ENCODE assay signal across 11 cellular contexts in the genomic region with DNA sequence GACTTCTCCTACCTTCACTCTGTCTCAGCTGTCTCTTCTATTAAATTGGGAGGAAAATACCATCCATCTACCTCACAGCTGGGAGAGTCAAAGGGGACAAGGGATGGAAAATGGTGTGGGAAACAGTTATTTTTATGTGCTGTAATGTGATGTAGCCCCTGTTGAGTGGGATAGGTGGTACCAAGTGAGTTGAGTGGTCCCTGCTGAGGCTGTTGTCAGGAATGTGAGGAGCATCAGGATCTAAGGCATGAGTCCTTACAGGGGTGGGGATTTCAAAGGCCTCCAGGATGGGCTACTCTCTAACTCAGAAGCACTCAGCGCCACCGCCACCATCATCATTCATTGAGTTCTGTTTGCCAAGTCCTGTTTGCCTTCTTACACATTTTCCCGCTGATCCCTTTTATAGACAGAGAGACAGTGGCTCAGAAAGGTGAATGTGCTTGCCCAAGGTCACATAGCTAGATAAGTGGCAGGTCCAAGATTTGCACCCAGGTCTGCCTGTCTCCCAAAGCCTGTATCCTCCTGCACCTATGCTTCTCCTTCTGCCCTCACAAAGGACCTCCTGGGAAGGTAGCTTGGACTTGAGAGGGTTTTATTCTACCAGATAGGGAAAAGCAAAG. TPM values are rescaled to one million over a fixed set of nuclear protein-coding genes. Genes with fewer than 3 reads are reported as not detected.
DNase-seq lines count a peak whose midpoint lies in the region; ATAC-seq and TF ChIP-seq lines count a peak whose summit lies in the region.
"Had no signal": no experiment of that assay in that cellular context is flagged by ENCODE, and none has a peak within 500 bp of the region (broad histone marks: within the 10 kb centered on the region; RNA-seq: fewer than 3 reads in every experiment).

No MANE protein-coding gene starts in this region.

- WGBS in IMR-90 (ENCODE audit: extremely low coverage in 2 of 2, insufficient read length in 1 of 2), 2 experiments: 90% methylated on average over 2 of the region's 3 CpGs; no CpG with 5 or more reads in 1 of the 2 experiments
- WGBS in thyroid gland, 2 donors: 94 to 100% methylated on average over 3 of the region's 3 CpGs

- POLR2A ChIA-PET in IMR-90 (lab: Charles Lee; ENCODE audit: unreplicated experiment): no interaction called here

- H3K27ac ChIP-seq in IMR-90 (ENCODE audit: insufficient read depth, low read length) (peak overlapping the region; percentile 87), thyroid gland (peak overlapping the region; percentile 96 to 99 (median 98))

- H4K8ac ChIP-seq in IMR-90 (ENCODE audit: low read depth in 2 of 2, low read length in 2 of 2): peak overlapping the region; percentile 57 to 87

- TF ChIP-seq CTCF in IMR-90 (conservative IDR thresholded peaks at IDR 0.05; ENCODE audit: low read depth, low read length): no peak
- TF ChIP-seq CTCF in chondrocyte (IDR thresholded peaks at IDR 0.05): no peak
- TF ChIP-seq CTCF in thyroid gland (IDR thresholded peaks at IDR 0.05): no peak

- CTCF ChIA-PET in IMR-90 (lab: Yijun Ruan, JAX): interaction anchor here (1.0 to 1.6 kb wide), 2 partner anchors 13 to 71 kb away, joined by 3 to 5 read pairs; no protein-coding TSS in a partner anchor

- intact Hi-C loops in IMR-90 (cut with micrococcal nuclease): loop anchor here (2.0 kb wide), 1 partner anchor 15 kb away; no protein-coding TSS in a partner anchor
- intact Hi-C loops in thyroid gland (cut with DNase I): no loop called here

- H3K9me3 ChIP-seq in IMR-90 (ENCODE audit: control insufficient read depth, insufficient read depth, low read length): no peaks in the 10 kb centered on the region
- no peaks in the 10 kb centered on the region for H3K9me3 ChIP-seq in thyroid gland

- ATAC-seq in IMR-90 (ENCODE audit: low read depth) (no peak), naive B cell (ENCODE audit: low read depth in 2 of 2) (no peak), HG02840 (IDR thresholded peaks at IDR 0.05; ENCODE audit: low FRiP score, unreplicated experiment) (no peak), GM18498 (IDR thresholded peaks at IDR 0.05; ENCODE audit: unreplicated experiment) (no peak), GM18873 (IDR thresholded peaks at IDR 0.05; ENCODE audit: low FRiP score, unreplicated experiment) (no peak)

- in situ Hi-C loops in IMR-90 (cut with MboI; ENCODE audit: low sequenced_read_pairs): no loop called here

- H3K4ac ChIP-seq in IMR-90 (ENCODE audit: low read depth, low read length): peak overlapping the region; percentile 96

- peak overlapping the region; percentile 78 for H2AFZ ChIP-seq in IMR-90 (replicated peaks; ENCODE audit: low read length, poor library complexity)

- H3K4me1 ChIP-seq in IMR-90 (ENCODE audit: control insufficient read depth, insufficient read depth, low read length) (peaks cover 35% of the 10 kb centered on the region), thyroid gland (peaks cover 65 to 68% of the 10 kb centered on the region in 2 donors)

- H2AK5ac ChIP-seq in IMR-90 (ENCODE audit: low read depth, low read length): peak overlapping the region; percentile 99

- H2AK9ac ChIP-seq in IMR-90 (replicated peaks; ENCODE audit: low read depth, low read length, poor library complexity): peak overlapping the region; percentile 53

- dilution Hi-C loops in IMR-90 (cut with HindIII; ENCODE audit: low sequenced_read_pairs, unreplicated experiment): no loop called here

- peaks cover 21 to 43% of the 10 kb centered on the region in 2 experiments; a peak in 3 of 4 replicates for H3K79me1 ChIP-seq in IMR-90 (ENCODE audit: low read depth in 1 of 2, low read length in 2 of 2)

- H3K27ac Mint-ChIP-seq in chondrocyte (ENCODE audit: unreplicated experiment) (peak overlapping the region; percentile 99), naive B cell (peak overlapping the region in 5 of 6 donors; percentile 62 to 96 (median 83))
- H3K27ac Mint-ChIP-seq: activated CD4-positive, alpha-beta memory T cell treated with anti-CD3 and anti-CD28 coated beads, Interleukin-2, amount 10 ng/mL, durations not matched to agents 7 days and 5 days had no signal

- TF ChIP-seq RAD21 in IMR-90 (IDR thresholded peaks at IDR 0.05; ENCODE audit: low read length): no peak

- H3K56ac ChIP-seq in IMR-90 (ENCODE audit: extremely low read depth, insufficient read depth, low read length): peak overlapping the region; percentile 28; the same call in 1 of the 2 replicates

- no peak overlapping the region for H3K4me3 ChIP-seq in IMR-90 (ENCODE audit: insufficient read depth, low read depth, low read length)
- no peak overlapping the region for H3K4me3 ChIP-seq in thyroid gland (replicated peaks in 1 of 3)

- H3K27me3 Mint-ChIP-seq in chondrocyte (ENCODE audit: low read depth) (no peaks in the 10 kb centered on the region), naive B cell (no peaks in the 10 kb centered on the region)

- BruUV-seq in IMR-90 (replicated peaks; lab: Mats Ljungman, UMichigan): no TSS peak

- TF ChIP-seq POLR2A in IMR-90 (IDR thresholded peaks at IDR 0.05; ENCODE audit: low read depth, low read length) (no peak), thyroid gland (IDR thresholded peaks at IDR 0.05) (no peak)

- H3K9ac ChIP-seq in IMR-90 (ENCODE audit: low read depth, low read length): peak overlapping the region; percentile 26; the same call in 1 of the 2 replicates

- peaks cover 15% of the 10 kb centered on the region for H3K9me1 ChIP-seq in IMR-90 (ENCODE audit: insufficient read depth, low read length)

- peak overlapping the region; percentile 82 for H3K23ac ChIP-seq in IMR-90 (ENCODE audit: low read depth, low read length)

- peak overlapping the region; percentile 78 for H4K5ac ChIP-seq in IMR-90 (ENCODE audit: low read depth, low read length)

- H3K36me3 Mint-ChIP-seq in chondrocyte (ENCODE audit: low read depth) (no peaks in the 10 kb centered on the region), naive B cell (peaks cover 0 to 8% of the 10 kb centered on the region in 2 donors)

- H3K36me3 ChIP-seq in IMR-90 (ENCODE audit: control insufficient read depth, insufficient read depth, low read length) (peaks cover under 1% of the 10 kb centered on the region; the same call in 1 of the 2 replicates), thyroid gland (peaks cover 0 to 3% of the 10 kb centered on the region in 2 donors)

- peak overlapping the region; percentile 68 for H3K4me3 Mint-ChIP-seq in chondrocyte (ENCODE audit: unreplicated experiment)
- peak overlapping the region in 6 of 8 donors; percentile 4 to 100 (median 68) for H3K4me3 Mint-ChIP-seq in naive B cell
- H3K4me3 Mint-ChIP-seq: activated CD4-positive, alpha-beta memory T cell treated with anti-CD3 and anti-CD28 coated beads, Interleukin-2, amount 10 ng/mL, durations not matched to agents 7 days and 5 days had no signal

- no peak overlapping the region for H3K4me2 ChIP-seq in IMR-90 (ENCODE audit: low read depth, low read length)

- peak overlapping the region; percentile 90 for H2BK20ac ChIP-seq in IMR-90 (ENCODE audit: low read depth, low read length)

- H2BK120ac ChIP-seq in IMR-90 (ENCODE audit: low read depth, low read length): peak overlapping the region; percentile 97

- peak overlapping the region; percentile 64 for H2BK5ac ChIP-seq in IMR-90 (ENCODE audit: low read depth, low read length, poor library complexity, severe bottlenecking)

- H3K9me3 Mint-ChIP-seq in chondrocyte (ENCODE audit: low read depth): no peaks in the 10 kb centered on the region
- no peaks in the 10 kb centered on the region for H3K9me3 Mint-ChIP-seq in naive B cell
- H3K9me3 Mint-ChIP-seq: activated CD4-positive, alpha-beta memory T cell treated with anti-CD3 and anti-CD28 coated beads, Interleukin-2, amount 10 ng/mL, durations not matched to agents 7 days and 5 days had no signal

- no peaks in the 10 kb centered on the region for H3K27me3 ChIP-seq in IMR-90 (ENCODE audit: control insufficient read depth, insufficient read depth, low read length)
- no peaks in the 10 kb centered on the region for H3K27me3 ChIP-seq in thyroid gland

- H3K4me1 Mint-ChIP-seq in chondrocyte (ENCODE audit: low read depth) (peaks cover 76% of the 10 kb centered on the region), naive B cell (peaks cover 65 to 75% (median 74%) of the 10 kb centered on the region in 3 donors)

- DNase-seq in IMR-90: no peak
- peak; percentile 20 for DNase-seq in chondrocyte (ENCODE audit: low spot score)
- DNase-seq in naive B cell: no peak
- DNase-seq in thyroid gland: no peak
- DNase-seq: activated CD4-positive, alpha-beta memory T cell treated with anti-CD3 and anti-CD28 coated beads, Interleukin-2, amount 10 ng/mL, durations not matched to agents 7 days and 5 days; midbrain; NCI-H510A; stimulated activated CD4-positive, alpha-beta T cell treated with anti-CD3 and anti-CD28 coated beads, Interleukin-4, amount 100 ng/mL, for 24 hours had no signal

- H4K91ac ChIP-seq in IMR-90 (ENCODE audit: insufficient read depth, low read depth, low read length): peak overlapping the region; percentile 97

- H4K20me1 ChIP-seq in IMR-90 (ENCODE audit: insufficient read depth, low read length): peaks cover 5% of the 10 kb centered on the region

- H3K14ac ChIP-seq in IMR-90 (replicated peaks; ENCODE audit: low read depth, low read length): peak overlapping the region; percentile 95

- peak overlapping the region; percentile 84 for H3K18ac ChIP-seq in IMR-90 (ENCODE audit: low read depth, low read length)

- H2BK15ac ChIP-seq in IMR-90 (ENCODE audit: low read depth, low read length): peak overlapping the region; percentile 100

TF ChIP-seq in IMR-90, 13 proteins besides CTCF, POLR2A, EP300 and RAD21 (continues in another document):
- TF ChIP-seq FOS (IDR thresholded peaks at IDR 0.05; ENCODE audit: low read depth, low read length): no peak
- TF ChIP-seq MAFK (IDR thresholded peaks at IDR 0.05; ENCODE audit: low read depth, low read length): no peak
- TF ChIP-seq MXI1 (IDR thresholded peaks at IDR 0.05; ENCODE audit: borderline replicate concordance, low read depth, low read length): no peak
- TF ChIP-seq BHLHE40 (IDR thresholded peaks at IDR 0.05; ENCODE audit: low read depth, low read length): no peak

RNA-seq across cellular contexts. Expression of a gene that starts 4.6 kb away (rescaled TPM):
- total RNA-seq in IMR-90 (2012; rRNA removed) (109 and 171 TPM in 2 replicates), chondrocyte (81.8 to 330 TPM (median 83.5 TPM) in 3 replicates), thyroid gland (100 to 1,000 TPM; 279 to 388 (median 343) TPM)
- polyA plus RNA-seq in IMR-90 (2012; rRNA removed) (304 and 385 TPM in 2 replicates), naive B cell (ENCODE audit: low read depth in 6 of 6) (10 to 100 TPM; 23.9 to 52.0 (median 31.2) TPM)
- 781 and 851 TPM in 2 replicates for polyA plus RNA-seq in IMR-90 (2012; cell fraction: cytosol; rRNA removed)
- polyA plus RNA-seq in IMR-90 (2012; cell fraction: nucleus; rRNA removed; ENCODE audit: low replicate concordance): 1,444 and 1,599 TPM in 2 replicates

RNA-seq across cellular contexts. Expression of a gene that starts 32.8 kb away (rescaled TPM):
- total RNA-seq in IMR-90 (2012; rRNA removed) (0.36 and 0.56 TPM in 2 replicates), chondrocyte (0.72 to 4.3 TPM (median 0.87 TPM) in 3 replicates), thyroid gland (under 1 TPM in 3 of 4 donors, not detected in 1; 0.10 to 0.27 (median 0.17) TPM)
- polyA plus RNA-seq in IMR-90 (2012; rRNA removed) (0.39 and 0.51 TPM in 2 replicates), naive B cell (ENCODE audit: low read depth in 6 of 6) (1 to 10 TPM in 2 of 6 donors, under 1 TPM in 4; 0.06 to 1.7 (median 0.46) TPM)
- 0.16 and 0.19 TPM in 2 replicates for polyA plus RNA-seq in IMR-90 (2012; cell fraction: cytosol; rRNA removed)
- polyA plus RNA-seq in IMR-90 (2012; cell fraction: nucleus; rRNA removed; ENCODE audit: low replicate concordance): 0.55 and 0.63 TPM in 2 replicates
